19 cellular contexts compared by ENCODE assay signal in genomic region chr16:4525069-4525468, GRCh38. TPM values are rescaled to one million over a fixed set of nuclear protein-coding genes. Genes with fewer than 3 reads are reported as not detected.
DNase-seq lines count a peak whose midpoint lies in the region; ATAC-seq and TF ChIP-seq lines count a peak whose summit lies in the region.
"Had no signal": no experiment of that assay in that cellular context is flagged by ENCODE, and none has a peak within 500 bp of the region (broad histone marks: within the 10 kb centered on the region; RNA-seq: fewer than 3 reads in every experiment).

No MANE protein-coding gene starts in this region.

- ATAC-seq in body of pancreas (peak; percentile 37), HG03469 (IDR thresholded peaks at IDR 0.05; ENCODE audit: unreplicated experiment) (no peak)
- ATAC-seq: CD8-positive, alpha-beta T cell; esophagus mucosa; GM23338; PC-3 had no signal

- H3K4me3 ChIP-seq in body of pancreas, result no peak overlapping the region
- H3K4me3 ChIP-seq: GM23338, SJSA1, vagina had no signal

- no peaks in the 10 kb centered on the region for H3K9me3 Mint-ChIP-seq in nephron progenitor cell
- H3K9me3 Mint-ChIP-seq: activated T-helper 1 cell treated with anti-CD3 and anti-CD28 coated beads, Interleukin-12 subunit alpha, Interleukin-12 subunit beta, Interleukin-2, Interleukin-4 antibody, amounts not matched to agents 30 ng/mL and 10 ng/mL and 1 ng/mL, durations not matched to agents 14 hours and 24 hours and 36 hours; CD8-positive, alpha-beta T cell; GM23338 had no signal

- no peaks in the 10 kb centered on the region for H3K36me3 ChIP-seq in body of pancreas (replicated peaks in 1 of 2; ENCODE audit: insufficient read depth in 1 of 2, low read depth in 2 of 2)
- H3K36me3 ChIP-seq: SJSA1, vagina had no signal

- H3K9me3 ChIP-seq in body of pancreas, result no peaks in the 10 kb centered on the region
- H3K9me3 ChIP-seq: SJSA1, vagina had no signal

- H3K4me3 Mint-ChIP-seq in nephron progenitor cell, result no peak overlapping the region
- H3K4me3 Mint-ChIP-seq: activated T-helper 1 cell treated with anti-CD3 and anti-CD28 coated beads, Interleukin-12 subunit alpha, Interleukin-12 subunit beta, Interleukin-2, Interleukin-4 antibody, amounts not matched to agents 30 ng/mL and 10 ng/mL and 1 ng/mL, durations not matched to agents 14 hours and 24 hours and 36 hours; CD8-positive, alpha-beta T cell; GM23338 had no signal

- H3K4me1 ChIP-seq in body of pancreas, result peaks cover 42% of the 10 kb centered on the region

- no peaks in the 10 kb centered on the region for H3K27me3 Mint-ChIP-seq in nephron progenitor cell (ENCODE audit: low read depth, poor library complexity)

- H3K36me3 Mint-ChIP-seq in nephron progenitor cell (ENCODE audit: low read depth), result peaks cover 17% of the 10 kb centered on the region

- intact Hi-C loops in body of pancreas (cut with DNase I), result no loop called here

- WGBS in body of pancreas, 2 donors, result 47 to 61% methylated on average over 6 to 7 of the region's 7 CpGs

- TF ChIP-seq CTCF in body of pancreas (IDR thresholded peaks at IDR 0.05), result no peak
- no peak for TF ChIP-seq CTCF in nephron progenitor cell (IDR thresholded peaks at IDR 0.05)

- peak; percentile 81 for DNase-seq in DMS79 (lab: John Stamatoyannopoulos, UW)
- DNase-seq in body of pancreas, result no peak
- no peak for DNase-seq in nephron progenitor cell
- no peak for DNase-seq in CD1c-positive myeloid dendritic cell (ENCODE audit: extremely low spot score)
- DNase-seq in activated CD4-positive, alpha-beta T cell treated with anti-CD3 and anti-CD28 coated beads for 48 hours, result no peak
- DNase-seq: activated CD4-positive, CD25-positive, alpha-beta regulatory T cell; activated CD8-positive, alpha-beta memory T cell treated with anti-CD3 and anti-CD28 coated beads for 24 hours; CD8-positive, alpha-beta T cell; NCI-H1436; NCI-H774; occipital lobe; PC-3 had no signal

- no peaks in the 10 kb centered on the region for H3K27me3 ChIP-seq in body of pancreas
- H3K27me3 ChIP-seq: SJSA1, vagina had no signal

- peaks cover 59% of the 10 kb centered on the region for H3K4me1 Mint-ChIP-seq in nephron progenitor cell

- peak overlapping the region; percentile 18 for H3K27ac Mint-ChIP-seq in nephron progenitor cell
- H3K27ac Mint-ChIP-seq: activated T-helper 1 cell treated with anti-CD3 and anti-CD28 coated beads, Interleukin-12 subunit alpha, Interleukin-12 subunit beta, Interleukin-2, Interleukin-4 antibody, amounts not matched to agents 30 ng/mL and 10 ng/mL and 1 ng/mL, durations not matched to agents 14 hours and 24 hours and 36 hours; CD8-positive, alpha-beta T cell; GM23338 had no signal

- peak overlapping the region in 3 of 4 donors; percentile 13 to 41 (median 29) for H3K27ac ChIP-seq in body of pancreas
- H3K27ac ChIP-seq: SJSA1, vagina had no signal

- TF ChIP-seq POLR2A in body of pancreas (IDR thresholded peaks at IDR 0.05), result no peak

RNA-seq across cellular contexts. Expression of gene CDIP1, which starts 13.5 kb away (rescaled TPM):
- total RNA-seq in body of pancreas, result 10 to 100 TPM; 12.9 to 23.3 TPM

RNA-seq across cellular contexts. Expression of gene C16orf96, which starts 31.1 kb away (rescaled TPM):
- under 1 TPM in 1 of 2 donors, not detected in 1; 0.52 TPM for total RNA-seq in body of pancreas
- total RNA-seq: activated T-helper 1 cell treated with anti-CD3 and anti-CD28 coated beads, Interleukin-12 subunit alpha, Interleukin-12 subunit beta, Interleukin-2, Interleukin-4 antibody, amounts not matched to agents 30 ng/mL and 10 ng/mL and 1 ng/mL, durations not matched to agents 14 hours and 24 hours and 36 hours; Daoy; occipital lobe; PC-3; SJSA1; vagina had no signal

RNA-seq across cellular contexts. Expression of gene HMOX2, which starts 48.9 kb away (rescaled TPM):
- total RNA-seq in body of pancreas, result 100 to 1,000 TPM in 1 of 2 donors, 10 to 100 TPM in 1; 18.4 to 115 TPM

RNA-seq across cellular contexts. Expression of gene NMRAL1, which starts 50.6 kb away (rescaled TPM):
- 10 to 100 TPM; 36.3 to 43.8 TPM for total RNA-seq in body of pancreas
